Comparison of ENCODE assay signal across 8 cellular contexts in genomic region chr18:51195086-51195601, GRCh38. TPM values are rescaled to one million over a fixed set of nuclear protein-coding genes. Genes with fewer than 3 reads are reported as not detected.
DNase-seq lines count a peak whose midpoint lies in the region; ATAC-seq and TF ChIP-seq lines count a peak whose summit lies in the region.

No MANE protein-coding gene starts in this region.

- H3F3A ChIP-seq in GM23338 (replicated peaks; ENCODE audit: low read depth) (no peaks in the 10 kb centered on the region), SK-N-SH (replicated peaks; ENCODE audit: insufficient read depth) (peaks cover 16% of the 10 kb centered on the region)

- peak overlapping the region; percentile 98 for H3K27ac Mint-ChIP-seq in GM23338

- ATAC-seq in GM23338: no peak
- ATAC-seq in GM18870 (IDR thresholded peaks at IDR 0.05; ENCODE audit: unreplicated experiment): no peak
- ATAC-seq in esophagus mucosa: no peak

- H3K27ac ChIP-seq in GM23338 (ENCODE audit: low read depth): peak overlapping the region; percentile 52
- H3K27ac ChIP-seq in SK-N-SH (ENCODE audit: low read depth in 2 of 2, low read length in 1 of 2): peak overlapping the region; percentile 69 to 94
- H3K27ac ChIP-seq in skeletal muscle tissue (ENCODE audit: low read depth, low read length): peak overlapping the region; percentile 86

- TF ChIP-seq RAD21 in SK-N-SH (IDR thresholded peaks at IDR 0.05; ENCODE audit: low read length): no peak

- H3K9ac ChIP-seq in SK-N-SH (peak overlapping the region; percentile 91), skeletal muscle tissue (ENCODE audit: low read depth in 1 of 3, low read length in 3 of 3) (peak overlapping the region; percentile 89 to 93 (median 92))

- H3K9me2 ChIP-seq in GM23338 (ENCODE audit: insufficient read depth) (no peaks in the 10 kb centered on the region), SK-N-SH (no peaks in the 10 kb centered on the region)

- peaks cover 32% of the 10 kb centered on the region for H3K36me3 Mint-ChIP-seq in GM23338 (ENCODE audit: low read depth)

- H3K4me1 Mint-ChIP-seq in GM23338: peaks cover 45% of the 10 kb centered on the region

- TF ChIP-seq EP300 in SK-N-SH (IDR thresholded peaks at IDR 0.05; ENCODE audit: borderline replicate concordance in 1 of 2, low read depth in 1 of 2, low read length in 1 of 2): no peak

- H3K9me3 Mint-ChIP-seq in GM23338: peaks cover 10% of the 10 kb centered on the region; the same call in 2 of the 3 replicates

- peaks cover 9% of the 10 kb centered on the region for H3K27me3 Mint-ChIP-seq in GM23338 (ENCODE audit: insufficient read depth, low read depth, poor library complexity)

- H4K20me1 ChIP-seq in GM23338 (replicated peaks; ENCODE audit: insufficient read depth) (peaks cover 19% of the 10 kb centered on the region), SK-N-SH (ENCODE audit: insufficient read depth) (peaks cover 54% of the 10 kb centered on the region)

- H3K4me2 ChIP-seq in GM23338 (peak overlapping the region; percentile 87), SK-N-SH (peak overlapping the region; percentile 80)

- peak overlapping the region; percentile 75 for H3K4me3 ChIP-seq in GM23338
- peak overlapping the region; percentile 76 to 98 for H3K4me3 ChIP-seq in SK-N-SH (ENCODE audit: low read depth in 2 of 2, low read length in 1 of 2)
- H3K4me3 ChIP-seq in fibroblast of the aortic adventitia (ENCODE audit: low read depth, low read length): peak overlapping the region; percentile 92
- peak overlapping the region; percentile 88 to 91 (median 91) for H3K4me3 ChIP-seq in skeletal muscle tissue (ENCODE audit: low read length in 3 of 3)

- no peaks in the 10 kb centered on the region for H3K9me3 ChIP-seq in SK-N-SH
- no peaks in the 10 kb centered on the region for H3K9me3 ChIP-seq in skeletal muscle tissue (ENCODE audit: control insufficient read depth in 3 of 3, low read length in 3 of 3)

- no peaks in the 10 kb centered on the region; the same call in 1 of the 2 replicates for H3K36me3 ChIP-seq in GM23338 (ENCODE audit: insufficient read depth)
- H3K36me3 ChIP-seq in SK-N-SH (replicated peaks in 1 of 2; ENCODE audit: control insufficient read depth in 1 of 2, insufficient read depth in 2 of 2, low read length in 1 of 2): peaks cover 16 to 17% of the 10 kb centered on the region in 2 experiments
- H3K36me3 ChIP-seq in skeletal muscle tissue (ENCODE audit: control insufficient read depth in 3 of 3, insufficient read depth in 3 of 3, low read length in 3 of 3): no peaks in the 10 kb centered on the region

- TF ChIP-seq CTCF in GM23338 (conservative IDR thresholded peaks at IDR 0.05; ENCODE audit: low read depth in 2 of 2) (no peak), SK-N-SH (IDR thresholded peaks at IDR 0.05) (no peak), fibroblast of the aortic adventitia (IDR thresholded peaks at IDR 0.05; ENCODE audit: insufficient read depth, low read length) (no peak)

- H3K79me2 ChIP-seq in GM23338 (replicated peaks; ENCODE audit: insufficient read depth): peaks cover 66% of the 10 kb centered on the region
- H3K79me2 ChIP-seq in SK-N-SH (ENCODE audit: insufficient read depth): peaks cover 67% of the 10 kb centered on the region

- H2AFZ ChIP-seq in GM23338 (no peak overlapping the region), SK-N-SH (ENCODE audit: low read depth) (no peak overlapping the region)

- H3K4me1 ChIP-seq in GM23338 (ENCODE audit: insufficient read depth) (peaks cover 41% of the 10 kb centered on the region), SK-N-SH (ENCODE audit: control insufficient read depth in 1 of 2, insufficient read depth in 2 of 2, low read depth in 1 of 2, low read length in 1 of 2) (peaks cover 16 to 34% of the 10 kb centered on the region in 2 experiments; a peak in 3 of 4 replicates), skeletal muscle tissue (ENCODE audit: control insufficient read depth in 3 of 3, insufficient read depth in 3 of 3, low read length in 3 of 3) (peaks cover 29 to 42% (median 30%) of the 10 kb centered on the region in 3 donors)

- WGBS in SK-N-SH (ENCODE audit: low lambda C conversion rate): 4% methylated on average over 6 of the region's 6 CpGs

- DNase-seq in GM23338 (ENCODE audit: low spot score) (no peak), SK-N-SH (no peak), fibroblast of the aortic adventitia (ENCODE audit: low read depth) (no peak), SW 1271 (lab: John Stamatoyannopoulos, UW) (no peak), MV-4-11 (lab: John Stamatoyannopoulos, UW) (no peak)

- peak overlapping the region; percentile 97 for H3K4me3 Mint-ChIP-seq in GM23338

- H3K27me3 ChIP-seq in GM23338 (ENCODE audit: insufficient read depth): no peaks in the 10 kb centered on the region
- no peaks in the 10 kb centered on the region for H3K27me3 ChIP-seq in SK-N-SH (ENCODE audit: insufficient read depth)
- H3K27me3 ChIP-seq in skeletal muscle tissue (ENCODE audit: control insufficient read depth in 3 of 3, insufficient read depth in 3 of 3, low read length in 3 of 3): no peaks in the 10 kb centered on the region

- POLR2A ChIA-PET in SK-N-SH (lab: Yijun Ruan, JAX): no interaction called here

- CTCF ChIA-PET in SK-N-SH (lab: Yijun Ruan, JAX): interaction anchor here (0.9 to 2.8 kb wide), 3 partner anchors 85 to 426 kb away, joined by 3 to 13 read pairs (median 5); no protein-coding TSS in a partner anchor

TF ChIP-seq in GM23338, 12 proteins besides CTCF, POLR2A, EP300 and RAD21 (continues in another document):
- TF ChIP-seq CREB1 (CRISPR knock-in tag; IDR thresholded peaks at IDR 0.05; ENCODE audit: low read depth) (no peak), EZH2 (IDR thresholded peaks at IDR 0.05; ENCODE audit: low read depth, unreplicated experiment) (no peak), ETS1 (IDR thresholded peaks at IDR 0.05) (no peak), ZNF331 (CRISPR knock-in tag; IDR thresholded peaks at IDR 0.05; ENCODE audit: low read depth) (no peak)

TF ChIP-seq in SK-N-SH, 30 proteins besides CTCF, POLR2A, EP300 and RAD21:
- TF ChIP-seq MAX (IDR thresholded peaks at IDR 0.05; ENCODE audit: low read depth) (peak; percentile 9; the same call in 1 of the 2 replicates), CHD2 (IDR thresholded peaks at IDR 0.05; ENCODE audit: low read length, partially characterized antibody) (no peak), FOSL2 (IDR thresholded peaks at IDR 0.05; ENCODE audit: borderline replicate concordance, low read depth) (no peak)

RNA-seq across cellular contexts. Expression of gene MEX3C, which starts 2.3 kb away (rescaled TPM):
- 109 and 118 TPM in 2 replicates for total RNA-seq in GM23338 (2014; rRNA removed; shearing (Covaris generic))
- polyA plus RNA-seq in GM23338 (2016; fragmentation: Nextera tagmentation; extraction: Ambion mirVana) (28.8 and 30.9 TPM in 2 replicates), SK-N-SH (2012; rRNA removed) (25.1 and 29.9 TPM in 2 replicates)
- polyA plus RNA-seq in SK-N-SH (2012; cell fraction: cytosol; rRNA removed): 28.4 and 29.5 TPM in 2 replicates
- polyA plus RNA-seq in SK-N-SH (2012; cell fraction: nucleus; rRNA removed): 9.1 and 20.1 TPM in 2 replicates
- total RNA-seq in fibroblast of the aortic adventitia (ENCODE audit: low replicate concordance) (42.5 and 44.2 TPM in 2 replicates), skeletal muscle tissue (37.6 TPM), esophagus mucosa (19.4 TPM)
